In the genomic region with DNA sequence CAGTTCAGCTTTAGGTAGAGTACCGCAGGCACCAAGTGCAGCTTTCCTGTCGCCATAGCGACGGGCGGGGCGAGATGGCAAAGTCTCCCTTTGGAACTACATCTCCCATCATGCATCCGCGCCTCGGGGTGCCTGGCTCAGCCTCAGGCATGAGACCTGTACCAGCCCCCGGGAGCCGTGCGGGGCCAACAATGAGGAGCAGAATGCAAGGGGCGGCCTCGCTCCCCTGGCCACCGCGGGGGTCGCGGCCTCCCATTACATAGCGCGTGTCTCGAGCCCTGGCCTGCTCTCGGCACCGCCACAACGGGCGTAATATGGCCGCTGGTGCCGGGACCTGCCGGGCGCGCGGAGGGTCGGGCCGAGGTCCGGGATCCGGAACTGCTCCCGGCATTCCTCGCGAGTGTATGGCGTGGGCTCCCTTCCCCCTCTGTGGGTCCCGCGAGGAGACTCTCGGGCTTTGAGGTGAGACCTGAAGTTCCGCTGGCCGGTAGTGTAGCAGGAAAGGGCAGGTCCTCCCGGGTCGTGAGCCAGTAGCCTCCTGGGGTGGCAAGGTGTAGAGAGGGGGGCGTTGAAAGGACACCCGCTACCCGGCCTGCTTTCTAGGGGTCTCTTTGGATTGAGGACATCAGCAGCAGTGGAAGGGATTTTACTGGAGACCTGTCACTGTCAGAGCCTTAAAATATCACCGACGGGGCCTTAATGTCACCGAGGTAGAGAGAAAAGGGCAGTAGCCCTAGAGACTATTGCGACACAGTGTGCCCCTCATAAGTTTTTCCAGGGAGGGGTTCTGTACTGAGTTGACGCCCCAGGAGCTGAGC, we compare ENCODE assay signal across 8 cellular contexts. TPM values are rescaled to one million over a fixed set of nuclear protein-coding genes. Genes with fewer than 3 reads are reported as not detected.
DNase-seq lines count a peak whose midpoint lies in the region; ATAC-seq and TF ChIP-seq lines count a peak whose summit lies in the region.

A gene with protein sequence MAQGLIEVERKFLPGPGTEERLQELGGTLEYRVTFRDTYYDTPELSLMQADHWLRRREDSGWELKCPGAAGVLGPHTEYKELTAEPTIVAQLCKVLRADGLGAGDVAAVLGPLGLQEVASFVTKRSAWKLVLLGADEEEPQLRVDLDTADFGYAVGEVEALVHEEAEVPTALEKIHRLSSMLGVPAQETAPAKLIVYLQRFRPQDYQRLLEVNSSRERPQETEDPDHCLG (plus strand): TSS at position 390 of the 818 bp plus-strand sequence. CDS start 487 bp downstream, outside the sequence.

- peak within 1 kb of the TSS; percentile 92 for H3K4me3 Mint-ChIP-seq in T-helper 1 cell treated with Interleukin-12 subunit alpha and Interleukin-12 subunit beta and Interleukin-4 antibody, amounts not matched to agents 30 μg/mL and 1 μg/mL, for 36 hours

- peak within 1 kb of the TSS; percentile 96 to 98 for H3K27ac ChIP-seq in right atrium auricular region
- peak within 1 kb of the TSS; percentile 92 to 95 for H3K27ac ChIP-seq in uterus

- peak within 1 kb of the TSS; percentile 88 for H3K27ac Mint-ChIP-seq in T-helper 1 cell treated with Interleukin-12 subunit alpha and Interleukin-12 subunit beta and Interleukin-4 antibody, amounts not matched to agents 30 μg/mL and 1 μg/mL, for 36 hours

- peaks cover 26% of the 10 kb centered on the region for H3K4me1 Mint-ChIP-seq in T-helper 1 cell treated with Interleukin-12 subunit alpha and Interleukin-12 subunit beta and Interleukin-4 antibody, amounts not matched to agents 30 μg/mL and 1 μg/mL, for 36 hours (ENCODE audit: low read depth)

- TF ChIP-seq CTCF in right atrium auricular region (IDR thresholded peaks at IDR 0.05) (no peak), uterus (IDR thresholded peaks at IDR 0.05) (no peak)

- H3K27me3 ChIP-seq in right atrium auricular region (no peaks in the 10 kb centered on the region), uterus (no peaks in the 10 kb centered on the region)

- H3K36me3 ChIP-seq in right atrium auricular region (peaks cover 10% of the 10 kb centered on the region), uterus (no peaks in the 10 kb centered on the region)

- ATAC-seq in GM18498 (IDR thresholded peaks at IDR 0.05; ENCODE audit: unreplicated experiment) (peak; percentile 88), HG02884 (IDR thresholded peaks at IDR 0.05; ENCODE audit: unreplicated experiment) (peak; percentile 83)

- H3K4me1 ChIP-seq in right atrium auricular region = peaks cover 0 to 26% of the 10 kb centered on the region in 2 donors
- H3K4me1 ChIP-seq in uterus = peaks cover 4 to 9% of the 10 kb centered on the region in 2 donors

- peak in 1 of 2 donors; percentile 52 for TF ChIP-seq POLR2A in uterus (IDR thresholded peaks at IDR 0.05)

- H3K4me3 ChIP-seq in right atrium auricular region = peak within 1 kb of the TSS; percentile 73 to 82
- H3K4me3 ChIP-seq in uterus = peak within 1 kb of the TSS; percentile 80 to 95

- intact Hi-C loops in uterus (cut with DNase I; ENCODE audit: low total_unique reads) = no loop called here

- no peaks in the 10 kb centered on the region for H3K9me3 ChIP-seq in right atrium auricular region
- H3K9me3 ChIP-seq in uterus = no peaks in the 10 kb centered on the region

- peaks cover 20% of the 10 kb centered on the region for H3K36me3 Mint-ChIP-seq in T-helper 1 cell treated with Interleukin-12 subunit alpha and Interleukin-12 subunit beta and Interleukin-4 antibody, amounts not matched to agents 30 μg/mL and 1 μg/mL, for 36 hours (ENCODE audit: low read depth)

- DNase-seq in NCI-H146 treated with DMSO at 0.1 percent for 48 hours (lab: John Stamatoyannopoulos, UW; ENCODE audit: unreplicated experiment) = peak; percentile 83
- DNase-seq in amniotic stem cell (lab: John Stamatoyannopoulos, UW) = peak; percentile 71
- peak; percentile 97 for DNase-seq in right atrium auricular region (ENCODE audit: low spot score)
- peak; percentile 93 for DNase-seq in putamen (ENCODE audit: low spot score)
- peak; percentile 88 to 90 for DNase-seq in uterus

- H3K27me3 Mint-ChIP-seq in T-helper 1 cell treated with Interleukin-12 subunit alpha and Interleukin-12 subunit beta and Interleukin-4 antibody, amounts not matched to agents 30 μg/mL and 1 μg/mL, for 36 hours (ENCODE audit: low read depth) = no peaks in the 10 kb centered on the region

- H3K9me3 Mint-ChIP-seq in T-helper 1 cell treated with Interleukin-12 subunit alpha and Interleukin-12 subunit beta and Interleukin-4 antibody, amounts not matched to agents 30 μg/mL and 1 μg/mL, for 36 hours = no peaks in the 10 kb centered on the region

RNA-seq across cellular contexts. Expression of the gene that starts here (rescaled TPM):
- total RNA-seq in right atrium auricular region (10 to 100 TPM; 22.6 to 27.3 TPM), uterus (10 to 100 TPM in 3 of 4 donors, 1 to 10 TPM in 1; 6.4 to 16.8 (median 15.2) TPM)

Comparison
In these comparisons a context has a peak if more than half of its experiments do, and no peak if none do; other contexts are left out.
1. Peak in every context shown above with its lines: DNase-seq, ATAC-seq, H3K4me3 ChIP-seq and H3K27ac ChIP-seq.